Comparison of ENCODE assay signal across 12 cellular contexts in genomic region chr17:784143-784542, GRCh38. TPM values are rescaled to one million over a fixed set of nuclear protein-coding genes. Genes with fewer than 3 reads are reported as not detected.
DNase-seq lines count a peak whose midpoint lies in the region; ATAC-seq lines count a peak whose summit lies in the region.
"Had no signal": no experiment of that assay in that cellular context is flagged by ENCODE, and none has a peak within 500 bp of the region (broad histone marks: within the 10 kb centered on the region; RNA-seq: fewer than 3 reads in every experiment).

No MANE protein-coding gene starts in this region.

- no peaks in the 10 kb centered on the region for H3K27me3 Mint-ChIP-seq in activated naive CD4-positive, alpha-beta T cell treated with anti-CD3 and anti-CD28 coated beads, Interleukin-2, amount 10 ng/mL, durations not matched to agents 7 days and 5 days
- no peaks in the 10 kb centered on the region for H3K27me3 Mint-ChIP-seq in T-cell

- H3K4me3 Mint-ChIP-seq in activated naive CD4-positive, alpha-beta T cell treated with anti-CD3 and anti-CD28 coated beads, Interleukin-2, amount 10 ng/mL, durations not matched to agents 7 days and 5 days: peak overlapping the region; percentile 54
- H3K4me3 Mint-ChIP-seq in T-cell: peak overlapping the region; percentile 95 to 99 (median 96)

- POLR2A ChIA-PET in T-cell (lab: Charles Lee): no interaction called here

- no peak overlapping the region for H3K27ac Mint-ChIP-seq in activated naive CD4-positive, alpha-beta T cell treated with anti-CD3 and anti-CD28 coated beads, Interleukin-2, amount 10 ng/mL, durations not matched to agents 7 days and 5 days
- H3K27ac Mint-ChIP-seq in T-cell: no peak overlapping the region

- DNase-seq in activated naive CD4-positive, alpha-beta T cell treated with anti-CD3 and anti-CD28 coated beads, Interleukin-2, amount 10 ng/mL, durations not matched to agents 7 days and 5 days: no peak
- DNase-seq in activated naive CD4-positive, alpha-beta T cell (lab: John Stamatoyannopoulos, UW): no peak
- DNase-seq in T-cell (no peak), SW 1271 (lab: John Stamatoyannopoulos, UW) (no peak)
- DNase-seq in stimulated activated naive CD8-positive, alpha-beta T cell treated with anti-CD3 and anti-CD28 coated beads, Interleukin-15, Interleukin-2, amounts not matched to agents 100 U/mL and 50 U/mL, for 24 hours: no peak
- DNase-seq: esophagus squamous epithelium, MG63, NCI-H510A, nucleus accumbens had no signal

- CTCF ChIA-PET in activated naive CD4-positive, alpha-beta T cell treated with anti-CD3 and anti-CD28 coated beads, Interleukin-2, amount 10 ng/mL, durations not matched to agents 7 days and 5 days (lab: Charles Lee): no interaction called here
- CTCF ChIA-PET in T-cell (lab: Charles Lee): no interaction called here

- H3K4me1 Mint-ChIP-seq in activated naive CD4-positive, alpha-beta T cell treated with anti-CD3 and anti-CD28 coated beads, Interleukin-2, amount 10 ng/mL, durations not matched to agents 7 days and 5 days: peaks cover 39% of the 10 kb centered on the region
- H3K4me1 Mint-ChIP-seq in T-cell: peaks cover 31 to 39% (median 35%) of the 10 kb centered on the region in 3 donors

- H3K36me3 Mint-ChIP-seq in activated naive CD4-positive, alpha-beta T cell treated with anti-CD3 and anti-CD28 coated beads, Interleukin-2, amount 10 ng/mL, durations not matched to agents 7 days and 5 days: peaks cover 12% of the 10 kb centered on the region
- H3K36me3 Mint-ChIP-seq in T-cell: peaks cover 14% of the 10 kb centered on the region

- H3K9me3 Mint-ChIP-seq in activated naive CD4-positive, alpha-beta T cell treated with anti-CD3 and anti-CD28 coated beads, Interleukin-2, amount 10 ng/mL, durations not matched to agents 7 days and 5 days: no peaks in the 10 kb centered on the region
- H3K9me3 Mint-ChIP-seq in T-cell: no peaks in the 10 kb centered on the region

- no peak for ATAC-seq in T-cell (replicated peaks in 1 of 4)
- peak; percentile 73 for ATAC-seq in esophagus mucosa
- ATAC-seq in stimulated activated naive CD8-positive, alpha-beta T cell treated with anti-CD3 and anti-CD28 coated beads, Interleukin-15, Interleukin-2, amounts not matched to agents 100 U/mL and 50 U/mL, for 24 hours: peak; percentile 37
- ATAC-seq in HG02884 (IDR thresholded peaks at IDR 0.05; ENCODE audit: unreplicated experiment): no peak
- no peak for ATAC-seq in GM18861 (IDR thresholded peaks at IDR 0.05; ENCODE audit: unreplicated experiment)

RNA-seq across cellular contexts. Expression of gene MRM3, which starts 2.0 kb away (rescaled TPM):
- total RNA-seq in T-cell (10 to 100 TPM; 23.0 to 34.1 (median 25.6) TPM), esophagus mucosa (12.6 TPM)

RNA-seq across cellular contexts. Expression of gene GLOD4, which starts 2.1 kb away (rescaled TPM):
- total RNA-seq in T-cell (10 to 100 TPM; 66.9 to 85.1 (median 76.8) TPM), esophagus mucosa (48.8 TPM)

RNA-seq across cellular contexts. Expression of gene GEMIN4, which starts 32.1 kb away (rescaled TPM):
- total RNA-seq in T-cell (10 to 100 TPM; 19.6 to 38.2 (median 36.0) TPM), esophagus mucosa (20.1 TPM)

RNA-seq across cellular contexts. Expression of gene TLCD3A, which starts 51.7 kb away (rescaled TPM):
- total RNA-seq in T-cell (1 to 10 TPM; 1.3 to 3.0 (median 2.2) TPM), esophagus mucosa (29.6 TPM)

Comparison
In these comparisons a context has a peak if more than half of its experiments do, and no peak if none do; other contexts are left out.
1. ATAC-seq: peak in esophagus mucosa (single experiment) and stimulated activated naive CD8-positive, alpha-beta T cell treated with anti-CD3 and anti-CD28 coated beads, Interleukin-15, Interleukin-2, amounts not matched to agents 100 U/mL and 50 U/mL, for 24 hours (single experiment); none in T-cell (0 of 4), HG02884 (single experiment) and GM18861 (single experiment).